ENCODE assay signal across 1 cellular context in the genomic region with DNA sequence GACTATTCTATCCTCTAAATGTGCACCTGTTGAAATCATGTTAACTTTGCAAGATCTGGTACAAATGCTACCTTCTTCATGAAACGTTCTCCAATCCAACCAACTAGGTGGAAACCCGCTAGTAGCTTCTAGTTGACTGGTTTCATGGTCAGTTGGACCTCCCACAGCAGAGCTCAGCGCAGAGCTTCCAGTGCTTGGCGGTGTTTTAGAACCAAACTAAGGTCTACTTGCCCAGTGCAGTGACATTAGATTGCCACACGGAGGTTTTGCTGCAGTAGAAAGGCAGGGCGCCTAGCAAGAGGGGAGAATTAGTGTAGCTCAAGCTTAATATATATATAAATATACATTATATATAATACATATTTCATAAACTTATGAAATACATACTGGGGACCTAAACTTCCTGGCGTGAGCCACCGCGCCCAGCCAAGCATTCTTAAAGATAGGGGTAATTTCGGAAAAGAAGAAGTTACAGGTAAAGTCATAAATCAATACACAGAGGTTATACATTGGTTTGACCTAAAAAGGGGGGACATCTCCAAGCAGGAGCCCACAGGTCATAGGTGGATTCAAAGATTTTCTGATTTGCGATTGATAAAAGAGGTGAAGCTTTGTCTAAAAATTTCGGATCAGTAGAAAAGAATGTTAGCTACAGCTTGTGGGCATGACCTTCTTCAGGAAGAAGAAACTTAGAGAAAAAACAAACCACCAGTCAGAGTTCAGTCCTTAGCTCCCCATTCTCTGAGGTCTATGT.
TF ChIP-seq lines count a peak whose summit lies in the region.

No MANE protein-coding gene starts in this region.

TF ChIP-seq in K562, 482 proteins besides CTCF, POLR2A, EP300 and RAD21 (continues in another document):
- TF ChIP-seq HEY1 (CRISPR knock-in tag; IDR thresholded peaks at IDR 0.05; ENCODE audit: borderline replicate concordance) = no peak
- TF ChIP-seq NUFIP1 (IDR thresholded peaks at IDR 0.05; ENCODE audit: partially characterized antibody) = no peak
- TF ChIP-seq WHSC1 (IDR thresholded peaks at IDR 0.05; ENCODE audit: low read length) = no peak
- TF ChIP-seq, protein P1, sequence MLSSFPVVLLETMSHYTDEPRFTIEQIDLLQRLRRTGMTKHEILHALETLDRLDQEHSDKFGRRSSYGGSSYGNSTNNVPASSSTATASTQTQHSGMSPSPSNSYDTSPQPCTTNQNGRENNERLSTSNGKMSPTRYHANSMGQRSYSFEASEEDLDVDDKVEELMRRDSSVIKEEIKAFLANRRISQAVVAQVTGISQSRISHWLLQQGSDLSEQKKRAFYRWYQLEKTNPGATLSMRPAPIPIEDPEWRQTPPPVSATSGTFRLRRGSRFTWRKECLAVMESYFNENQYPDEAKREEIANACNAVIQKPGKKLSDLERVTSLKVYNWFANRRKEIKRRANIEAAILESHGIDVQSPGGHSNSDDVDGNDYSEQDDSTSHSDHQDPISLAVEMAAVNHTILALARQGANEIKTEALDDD (IDR thresholded peaks at IDR 0.05) = peak; percentile 88
- TF ChIP-seq, protein P2, sequence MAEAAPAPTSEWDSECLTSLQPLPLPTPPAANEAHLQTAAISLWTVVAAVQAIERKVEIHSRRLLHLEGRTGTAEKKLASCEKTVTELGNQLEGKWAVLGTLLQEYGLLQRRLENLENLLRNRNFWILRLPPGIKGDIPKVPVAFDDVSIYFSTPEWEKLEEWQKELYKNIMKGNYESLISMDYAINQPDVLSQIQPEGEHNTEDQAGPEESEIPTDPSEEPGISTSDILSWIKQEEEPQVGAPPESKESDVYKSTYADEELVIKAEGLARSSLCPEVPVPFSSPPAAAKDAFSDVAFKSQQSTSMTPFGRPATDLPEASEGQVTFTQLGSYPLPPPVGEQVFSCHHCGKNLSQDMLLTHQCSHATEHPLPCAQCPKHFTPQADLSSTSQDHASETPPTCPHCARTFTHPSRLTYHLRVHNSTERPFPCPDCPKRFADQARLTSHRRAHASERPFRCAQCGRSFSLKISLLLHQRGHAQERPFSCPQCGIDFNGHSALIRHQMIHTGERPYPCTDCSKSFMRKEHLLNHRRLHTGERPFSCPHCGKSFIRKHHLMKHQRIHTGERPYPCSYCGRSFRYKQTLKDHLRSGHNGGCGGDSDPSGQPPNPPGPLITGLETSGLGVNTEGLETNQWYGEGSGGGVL (CRISPR knock-in tag; IDR thresholded peaks at IDR 0.05) = no peak
- TF ChIP-seq TEAD2 (tag; IDR thresholded peaks at IDR 0.05) = no peak
- TF ChIP-seq CCNT2 (IDR thresholded peaks at IDR 0.05; ENCODE audit: borderline replicate concordance, extremely low read depth, insufficient read length, low read depth, low read length) = no peak
- TF ChIP-seq, protein P3, sequence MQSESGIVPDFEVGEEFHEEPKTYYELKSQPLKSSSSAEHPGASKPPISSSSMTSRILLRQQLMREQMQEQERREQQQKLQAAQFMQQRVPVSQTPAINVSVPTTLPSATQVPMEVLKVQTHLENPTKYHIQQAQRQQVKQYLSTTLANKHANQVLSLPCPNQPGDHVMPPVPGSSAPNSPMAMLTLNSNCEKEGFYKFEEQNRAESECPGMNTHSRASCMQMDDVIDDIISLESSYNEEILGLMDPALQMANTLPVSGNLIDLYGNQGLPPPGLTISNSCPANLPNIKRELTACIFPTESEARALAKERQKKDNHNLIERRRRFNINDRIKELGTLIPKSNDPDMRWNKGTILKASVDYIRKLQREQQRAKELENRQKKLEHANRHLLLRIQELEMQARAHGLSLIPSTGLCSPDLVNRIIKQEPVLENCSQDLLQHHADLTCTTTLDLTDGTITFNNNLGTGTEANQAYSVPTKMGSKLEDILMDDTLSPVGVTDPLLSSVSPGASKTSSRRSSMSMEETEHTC (IDR thresholded peaks at IDR 0.05) = no peak
- TF ChIP-seq FOXA3 (CRISPR knock-in tag; conservative IDR thresholded peaks at IDR 0.05 in 1 of 2, IDR thresholded peaks at IDR 0.05 in 1 of 2) = no peak
- TF ChIP-seq CREM (IDR thresholded peaks at IDR 0.05; ENCODE audit: low read depth) = no peak
- no peak for TF ChIP-seq ZNF583 (CRISPR knock-in tag; IDR thresholded peaks at IDR 0.05)
- peak; percentile 92 for TF ChIP-seq PRDM10 (IDR thresholded peaks at IDR 0.05; ENCODE audit: partially characterized antibody)
- TF ChIP-seq, protein P4, sequence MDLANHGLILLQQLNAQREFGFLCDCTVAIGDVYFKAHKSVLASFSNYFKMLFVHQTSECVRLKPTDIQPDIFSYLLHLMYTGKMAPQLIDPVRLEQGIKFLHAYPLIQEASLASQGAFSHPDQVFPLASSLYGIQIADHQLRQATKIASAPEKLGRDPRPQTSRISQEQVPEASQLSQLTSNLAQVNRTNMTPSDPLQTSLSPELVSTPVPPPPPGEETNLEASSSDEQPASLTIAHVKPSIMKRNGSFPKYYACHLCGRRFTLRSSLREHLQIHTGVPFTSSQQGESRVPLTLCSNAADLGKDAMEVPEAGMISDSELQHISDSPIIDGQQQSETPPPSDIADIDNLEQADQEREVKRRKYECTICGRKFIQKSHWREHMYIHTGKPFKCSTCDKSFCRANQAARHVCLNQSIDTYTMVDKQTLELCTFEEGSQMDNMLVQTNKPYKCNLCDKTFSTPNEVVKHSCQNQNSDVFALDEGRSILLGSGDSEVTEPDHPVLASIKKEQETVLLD (IDR thresholded peaks at IDR 0.05) = no peak
- TF ChIP-seq ZBED1 (IDR thresholded peaks at IDR 0.05) = no peak
- TF ChIP-seq ATF7 (IDR thresholded peaks at IDR 0.05) = peak; percentile 39; the same call in 1 of the 2 replicates
- TF ChIP-seq RCOR1 (IDR thresholded peaks at IDR 0.05; ENCODE audit: borderline replicate concordance in 1 of 2, low read depth in 2 of 2, low read length in 2 of 2) = 0 out of 4 replicates have a peak, but pooled peaks of 1 of the 2 experiments have one; percentile 26
- TF ChIP-seq, protein P5, sequence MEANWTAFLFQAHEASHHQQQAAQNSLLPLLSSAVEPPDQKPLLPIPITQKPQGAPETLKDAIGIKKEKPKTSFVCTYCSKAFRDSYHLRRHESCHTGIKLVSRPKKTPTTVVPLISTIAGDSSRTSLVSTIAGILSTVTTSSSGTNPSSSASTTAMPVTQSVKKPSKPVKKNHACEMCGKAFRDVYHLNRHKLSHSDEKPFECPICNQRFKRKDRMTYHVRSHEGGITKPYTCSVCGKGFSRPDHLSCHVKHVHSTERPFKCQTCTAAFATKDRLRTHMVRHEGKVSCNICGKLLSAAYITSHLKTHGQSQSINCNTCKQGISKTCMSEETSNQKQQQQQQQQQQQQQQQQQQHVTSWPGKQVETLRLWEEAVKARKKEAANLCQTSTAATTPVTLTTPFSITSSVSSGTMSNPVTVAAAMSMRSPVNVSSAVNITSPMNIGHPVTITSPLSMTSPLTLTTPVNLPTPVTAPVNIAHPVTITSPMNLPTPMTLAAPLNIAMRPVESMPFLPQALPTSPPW (CRISPR knock-in tag; IDR thresholded peaks at IDR 0.05) = peak; percentile 7; the same call in 1 of the 2 replicates
- no peak for TF ChIP-seq PCBP2 (IDR thresholded peaks at IDR 0.05; ENCODE audit: low read depth, low read length, poor library complexity, severe bottlenecking)
- TF ChIP-seq ZEB2 (IDR thresholded peaks at IDR 0.05) = peak; percentile 53; the same call in 1 of the 2 replicates
- no peak for TF ChIP-seq PBX2 (CRISPR knock-in tag; IDR thresholded peaks at IDR 0.05; ENCODE audit: low read depth)
- peak; percentile 62 for TF ChIP-seq PBX2 (tag; conservative IDR thresholded peaks at IDR 0.05; ENCODE audit: low read depth)
- peak; percentile 30; the same call in 1 of the 2 replicates for TF ChIP-seq ZFX (CRISPR knock-in tag; IDR thresholded peaks at IDR 0.05)
- TF ChIP-seq BRCA1 (IDR thresholded peaks at IDR 0.05) = no peak
- no peak for TF ChIP-seq BRCA1 (CRISPR knock-in tag; IDR thresholded peaks at IDR 0.05)
- TF ChIP-seq, protein P6, sequence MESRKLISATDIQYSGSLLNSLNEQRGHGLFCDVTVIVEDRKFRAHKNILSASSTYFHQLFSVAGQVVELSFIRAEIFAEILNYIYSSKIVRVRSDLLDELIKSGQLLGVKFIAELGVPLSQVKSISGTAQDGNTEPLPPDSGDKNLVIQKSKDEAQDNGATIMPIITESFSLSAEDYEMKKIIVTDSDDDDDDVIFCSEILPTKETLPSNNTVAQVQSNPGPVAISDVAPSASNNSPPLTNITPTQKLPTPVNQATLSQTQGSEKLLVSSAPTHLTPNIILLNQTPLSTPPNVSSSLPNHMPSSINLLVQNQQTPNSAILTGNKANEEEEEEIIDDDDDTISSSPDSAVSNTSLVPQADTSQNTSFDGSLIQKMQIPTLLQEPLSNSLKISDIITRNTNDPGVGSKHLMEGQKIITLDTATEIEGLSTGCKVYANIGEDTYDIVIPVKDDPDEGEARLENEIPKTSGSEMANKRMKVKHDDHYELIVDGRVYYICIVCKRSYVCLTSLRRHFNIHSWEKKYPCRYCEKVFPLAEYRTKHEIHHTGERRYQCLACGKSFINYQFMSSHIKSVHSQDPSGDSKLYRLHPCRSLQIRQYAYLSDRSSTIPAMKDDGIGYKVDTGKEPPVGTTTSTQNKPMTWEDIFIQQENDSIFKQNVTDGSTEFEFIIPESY (CRISPR knock-in tag; IDR thresholded peaks at IDR 0.05) = peak; percentile 100
- TF ChIP-seq MTF1 (CRISPR knock-in tag; IDR thresholded peaks at IDR 0.05; ENCODE audit: borderline replicate concordance) = no peak
- no peak for TF ChIP-seq MLX (CRISPR knock-in tag; conservative IDR thresholded peaks at IDR 0.05)
- no peak for TF ChIP-seq ZNF212 (CRISPR knock-in tag; IDR thresholded peaks at IDR 0.05)
- no peak for TF ChIP-seq DACH1 (IDR thresholded peaks at IDR 0.05; ENCODE audit: partially characterized antibody)
- no peak for TF ChIP-seq MCM3 (IDR thresholded peaks at IDR 0.05)
- peak; percentile 58 for TF ChIP-seq MEIS2 (IDR thresholded peaks at IDR 0.05; ENCODE audit: partially characterized antibody)
- TF ChIP-seq ZC3H4 (CRISPR knock-in tag; IDR thresholded peaks at IDR 0.05; ENCODE audit: borderline replicate concordance) = no peak
- no peak for TF ChIP-seq GATAD2B (IDR thresholded peaks at IDR 0.05; ENCODE audit: borderline replicate concordance)
- TF ChIP-seq ZNF184 (CRISPR knock-in tag; IDR thresholded peaks at IDR 0.05) = no peak
- TF ChIP-seq, protein P7, sequence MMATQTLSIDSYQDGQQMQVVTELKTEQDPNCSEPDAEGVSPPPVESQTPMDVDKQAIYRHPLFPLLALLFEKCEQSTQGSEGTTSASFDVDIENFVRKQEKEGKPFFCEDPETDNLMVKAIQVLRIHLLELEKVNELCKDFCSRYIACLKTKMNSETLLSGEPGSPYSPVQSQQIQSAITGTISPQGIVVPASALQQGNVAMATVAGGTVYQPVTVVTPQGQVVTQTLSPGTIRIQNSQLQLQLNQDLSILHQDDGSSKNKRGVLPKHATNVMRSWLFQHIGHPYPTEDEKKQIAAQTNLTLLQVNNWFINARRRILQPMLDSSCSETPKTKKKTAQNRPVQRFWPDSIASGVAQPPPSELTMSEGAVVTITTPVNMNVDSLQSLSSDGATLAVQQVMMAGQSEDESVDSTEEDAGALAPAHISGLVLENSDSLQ (IDR thresholded peaks at IDR 0.05) = peak; percentile 74
- no peak for TF ChIP-seq POLR2AphosphoS2 (IDR thresholded peaks at IDR 0.05; ENCODE audit: low read length)
- TF ChIP-seq FOXM1 (IDR thresholded peaks at IDR 0.05; ENCODE audit: low read depth) = peak; percentile 27; the same call in 1 of the 2 replicates
- TF ChIP-seq FOXM1 (CRISPR knock-in tag; IDR thresholded peaks at IDR 0.05; ENCODE audit: low read depth) = no peak
- TF ChIP-seq ZNF75A (CRISPR knock-in tag; IDR thresholded peaks at IDR 0.05) = no peak
- no peak for TF ChIP-seq RBBP5 (IDR thresholded peaks at IDR 0.05; ENCODE audit: borderline replicate concordance, insufficient read depth, low read length, poor library complexity, severe bottlenecking)
